8 cellular contexts compared by ENCODE assay signal in genomic region chr16:10944249-10945064, GRCh38. TPM values are rescaled to one million over a fixed set of nuclear protein-coding genes. Genes with fewer than 3 reads are reported as not detected.
DNase-seq lines count a peak whose midpoint lies in the region; ATAC-seq, FAIRE-seq and TF ChIP-seq lines count a peak whose summit lies in the region.

Gene CLEC16A (plus strand): TSS chr16:10944564. CDS start chr16:10944718, 154 bp downstream.

- no peaks in the 10 kb centered on the region for H3K9me2 ChIP-seq in Karpas-422 (replicated peaks; ENCODE audit: insufficient read depth, low read length)

- H4K20me1 ChIP-seq in DND-41 (ENCODE audit: insufficient read depth, low read length): peaks cover 58% of the 10 kb centered on the region
- peaks cover 23% of the 10 kb centered on the region for H4K20me1 ChIP-seq in Karpas-422 (ENCODE audit: insufficient read depth, low read depth, low read length)

- H3K9ac ChIP-seq in DND-41 (ENCODE audit: low read depth, low read length) (peak within 1 kb of the TSS; percentile 80), Karpas-422 (ENCODE audit: low read length) (peak within 1 kb of the TSS; percentile 92)

- no peaks in the 10 kb centered on the region for H3K27me3 ChIP-seq in DND-41 (ENCODE audit: insufficient read depth, low read length, poor library complexity)
- H3K27me3 ChIP-seq in Karpas-422 (ENCODE audit: low read length): no peaks in the 10 kb centered on the region
- no peaks in the 10 kb centered on the region for H3K27me3 ChIP-seq in esophagus muscularis mucosa
- no peaks in the 10 kb centered on the region for H3K27me3 ChIP-seq in muscle layer of duodenum (ENCODE audit: low read depth, low read length)

- H3K4me2 ChIP-seq in DND-41 (ENCODE audit: insufficient read depth, low read length) (peak within 1 kb of the TSS; percentile 98), Karpas-422 (ENCODE audit: low read depth, low read length, poor library complexity, severe bottlenecking) (peak within 1 kb of the TSS; percentile 90)

- DNase-seq in DND-41: peak; percentile 97
- DNase-seq in Karpas-422: peak; percentile 98
- peak; percentile 86 for DNase-seq in RCC 7860 (ENCODE audit: low spot score)
- peak; percentile 96 to 98 for DNase-seq in activated T-cell treated with anti-CD3 and anti-CD28 coated beads, Interleukin-2, amount 50 U/mL, for 48 hours
- DNase-seq in esophagus muscularis mucosa (ENCODE audit: extremely low spot score): peak; percentile 99
- peak; percentile 88 for DNase-seq in stimulated activated CD8-positive, alpha-beta memory T cell treated with anti-CD3 and anti-CD28 coated beads, Interleukin-7, amount 100 ng/mL, for 24 hours (ENCODE audit: low read depth)

- no peak for TF ChIP-seq EP300 in esophagus muscularis mucosa (IDR thresholded peaks at IDR 0.05)

- H3K36me3 ChIP-seq in DND-41 (ENCODE audit: insufficient read depth, low read length) (peaks cover 7% of the 10 kb centered on the region), Karpas-422 (ENCODE audit: insufficient read depth, low read length) (0 out of 2 replicates have a peak, but pooled peaks cover 5% of the 10 kb centered on the region), esophagus muscularis mucosa (no peaks in the 10 kb centered on the region), muscle layer of duodenum (ENCODE audit: control insufficient read depth in 1 of 2, insufficient read depth in 2 of 2, low read length in 2 of 2) (no peaks in the 10 kb centered on the region)

- H3K9me3 ChIP-seq in DND-41 (ENCODE audit: insufficient read depth, low read length, severe bottlenecking) (no peaks in the 10 kb centered on the region), Karpas-422 (ENCODE audit: low read length) (no peaks in the 10 kb centered on the region), esophagus muscularis mucosa (no peaks in the 10 kb centered on the region), muscle layer of duodenum (ENCODE audit: control insufficient read depth in 1 of 2, low read length in 2 of 2) (no peaks in the 10 kb centered on the region)

- peak; percentile 80 for ATAC-seq in DND-41 (ENCODE audit: insufficient read depth, low read depth)
- ATAC-seq in GM21825 (IDR thresholded peaks at IDR 0.05; ENCODE audit: unreplicated experiment): peak; percentile 58

- H3K79me2 ChIP-seq in DND-41 (ENCODE audit: insufficient read depth, low read length): peaks cover 71% of the 10 kb centered on the region
- peaks cover 29% of the 10 kb centered on the region for H3K79me2 ChIP-seq in Karpas-422 (ENCODE audit: low read length)

- H3K4me1 ChIP-seq in DND-41 (ENCODE audit: insufficient read depth, low read length) (peaks cover 80% of the 10 kb centered on the region), Karpas-422 (ENCODE audit: low read length) (peaks cover 57% of the 10 kb centered on the region), esophagus muscularis mucosa (peaks cover 59 to 71% (median 60%) of the 10 kb centered on the region in 4 donors), muscle layer of duodenum (ENCODE audit: control insufficient read depth in 1 of 2, insufficient read depth in 2 of 2, low read length in 2 of 2) (peaks cover 19 to 48% of the 10 kb centered on the region in 2 donors)

- 1% methylated on average over 33 of the region's 86 CpGs for WGBS in esophagus muscularis mucosa

- TF ChIP-seq CTCF in DND-41 (IDR thresholded peaks at IDR 0.05; ENCODE audit: borderline replicate concordance, extremely low read depth, low read length, poor library complexity, severe bottlenecking) (peak; percentile 3), esophagus muscularis mucosa (IDR thresholded peaks at IDR 0.05) (peak in 2 of 3 experiments; percentile 1 to 40)

- peak within 1 kb of the TSS; percentile 76 for H3K27ac ChIP-seq in DND-41 (ENCODE audit: low read length)
- no peak within 1 kb of the TSS for H3K27ac ChIP-seq in Karpas-422 (ENCODE audit: low read length)
- H3K27ac ChIP-seq in esophagus muscularis mucosa (replicated peaks in 1 of 4): peak within 1 kb of the TSS; percentile 90 to 92 (median 92)
- H3K27ac ChIP-seq in muscle layer of duodenum (ENCODE audit: low read length): peak within 1 kb of the TSS; percentile 70

- H3K4me3 ChIP-seq in DND-41 (ENCODE audit: low read depth in 1 of 2, low read length in 2 of 2) (peak within 1 kb of the TSS; percentile 68 to 92), Karpas-422 (ENCODE audit: low read length) (peak within 1 kb of the TSS; percentile 96), esophagus muscularis mucosa (peak within 1 kb of the TSS; percentile 72 to 96 (median 86)), muscle layer of duodenum (ENCODE audit: low read depth in 1 of 2, low read length in 2 of 2) (peak within 1 kb of the TSS; percentile 81 to 90)

- H2AFZ ChIP-seq in DND-41 (ENCODE audit: low read depth, low read length): peak within 1 kb of the TSS; percentile 88
- H2AFZ ChIP-seq in Karpas-422 (ENCODE audit: low read length): peak within 1 kb of the TSS; percentile 81; the same call in 1 of the 2 replicates

- intact Hi-C loops in esophagus muscularis mucosa (cut with DNase I): loop anchor here (10.0 kb wide), 1 partner anchor 720 kb away; the partner anchor contains the start of gene SNN

- FAIRE-seq in RCC 7860 (lab: Jason Lieb, UNC): peak; percentile 72

- TF ChIP-seq POLR2A in esophagus muscularis mucosa (IDR thresholded peaks at IDR 0.05; ENCODE audit: low read depth): peak; percentile 32

RNA-seq across cellular contexts. Expression of gene CLEC16A, which starts in this region (rescaled TPM):
- 14.4 and 17.4 TPM in 2 replicates for total RNA-seq in Karpas-422 (2014; rRNA removed; shearing (Covaris generic); ENCODE audit: low replicate concordance)
- total RNA-seq in esophagus muscularis mucosa: 10 to 100 TPM; 22.3 to 34.7 (median 29.2) TPM
